10 cellular contexts compared by ENCODE assay signal in the genomic region with DNA sequence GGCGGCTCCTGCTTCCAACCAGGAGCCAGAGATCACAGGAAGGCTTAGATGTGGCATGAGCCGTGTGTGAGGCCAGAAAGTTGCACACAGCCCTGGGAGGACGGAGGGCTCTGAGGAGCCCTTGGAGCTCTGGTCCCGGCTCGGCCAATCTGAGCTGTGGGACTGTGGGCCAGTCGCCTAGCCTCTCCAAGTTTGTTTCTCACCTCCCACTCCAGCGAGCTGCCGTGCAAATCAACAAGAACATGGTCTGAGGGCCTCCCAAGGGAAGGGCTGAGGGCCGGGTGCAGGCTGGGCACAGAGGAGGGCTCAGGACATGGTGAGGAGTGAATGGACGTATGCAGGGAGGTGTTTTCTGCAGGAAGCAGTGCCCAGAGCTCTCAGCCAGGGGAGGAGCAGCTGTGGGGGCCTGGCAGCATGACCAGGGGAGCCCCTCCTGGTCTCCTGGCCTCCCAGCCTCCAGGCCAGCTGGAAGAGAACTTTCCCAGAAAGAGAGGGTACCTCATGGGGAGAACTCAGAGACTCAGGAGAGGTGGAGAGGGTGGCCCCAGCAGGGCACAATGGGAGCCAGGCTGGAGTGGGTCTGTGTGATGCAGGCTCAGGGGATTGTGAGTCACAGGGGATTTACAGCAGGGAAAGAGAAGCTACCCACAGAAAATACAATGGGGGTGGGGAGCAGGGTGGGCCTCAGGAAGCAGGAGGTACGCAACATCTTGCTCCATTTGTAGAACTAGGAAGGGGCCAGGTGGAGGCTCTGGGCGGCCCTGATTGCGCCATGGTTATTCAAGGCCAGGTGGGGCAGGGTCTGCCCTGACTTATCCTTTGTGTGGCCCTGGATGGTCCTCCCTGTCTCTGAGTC. TPM values are rescaled to one million over a fixed set of nuclear protein-coding genes. Genes with fewer than 3 reads are reported as not detected.
A peak's percentile ranks its signal among the peaks of the same experiment; 100 is the strongest.
DNase-seq lines count a peak whose midpoint lies in the region; ATAC-seq and TF ChIP-seq lines count a peak whose summit lies in the region.
"Had no signal": no experiment of that assay in that cellular context is flagged by ENCODE, and none has a peak within 500 bp of the region (broad histone marks: within the 10 kb centered on the region; RNA-seq: fewer than 3 reads in every experiment).

No MANE protein-coding gene starts in this region.

- H3K27ac Mint-ChIP-seq in activated T-cell treated with anti-CD3 and anti-CD28 coated beads, Interleukin-2, amount 50 U/mL, for 24 hours: peak overlapping the region; percentile 95
- no peak overlapping the region for H3K27ac Mint-ChIP-seq in chondrocyte (ENCODE audit: unreplicated experiment)

- H3K4me3 Mint-ChIP-seq in activated T-cell treated with anti-CD3 and anti-CD28 coated beads, Interleukin-2, amount 50 U/mL, for 24 hours: peak overlapping the region; percentile 56
- no peak overlapping the region for H3K4me3 Mint-ChIP-seq in chondrocyte (ENCODE audit: unreplicated experiment)

- no peaks in the 10 kb centered on the region for H3K27me3 Mint-ChIP-seq in activated T-cell treated with anti-CD3 and anti-CD28 coated beads, Interleukin-2, amount 50 U/mL, for 24 hours
- no peaks in the 10 kb centered on the region for H3K27me3 Mint-ChIP-seq in chondrocyte (ENCODE audit: low read depth)

- no peak for TF ChIP-seq CTCF in chondrocyte (IDR thresholded peaks at IDR 0.05)

- peaks cover 97% of the 10 kb centered on the region for H3K4me1 Mint-ChIP-seq in activated T-cell treated with anti-CD3 and anti-CD28 coated beads, Interleukin-2, amount 50 U/mL, for 24 hours (ENCODE audit: low read depth)
- H3K4me1 Mint-ChIP-seq in chondrocyte (ENCODE audit: low read depth): peaks cover 19% of the 10 kb centered on the region

- ATAC-seq in HG03039 (IDR thresholded peaks at IDR 0.05; ENCODE audit: unreplicated experiment): no peak
- ATAC-seq in HG03135 (IDR thresholded peaks at IDR 0.05; ENCODE audit: unreplicated experiment): no peak

- H3K36me3 Mint-ChIP-seq in activated T-cell treated with anti-CD3 and anti-CD28 coated beads, Interleukin-2, amount 50 U/mL, for 24 hours (ENCODE audit: low read depth): peaks cover 75% of the 10 kb centered on the region
- H3K36me3 Mint-ChIP-seq in chondrocyte (ENCODE audit: low read depth): peaks cover 2% of the 10 kb centered on the region

- H3K9me3 Mint-ChIP-seq in activated T-cell treated with anti-CD3 and anti-CD28 coated beads, Interleukin-2, amount 50 U/mL, for 24 hours: no peaks in the 10 kb centered on the region
- H3K9me3 Mint-ChIP-seq in chondrocyte (ENCODE audit: low read depth): no peaks in the 10 kb centered on the region

- peak; percentile 69 for DNase-seq in activated T-cell treated with anti-CD3 and anti-CD28 coated beads, Interleukin-2, amount 50 U/mL, for 24 hours
- DNase-seq in activated T-cell treated with anti-CD3 and anti-CD28 coated beads, Interleukin-2, amount 50 U/mL, for 1 hour: no peak
- DNase-seq in T-helper 22 cell (ENCODE audit: low read depth) (peak; percentile 33), chondrocyte (ENCODE audit: low spot score) (peak; percentile 53), NCI-H226 (no peak)
- DNase-seq in stimulated activated CD8-positive, alpha-beta memory T cell treated with anti-CD3 and anti-CD28 coated beads, Interleukin-4, amount 100 ng/mL, for 48 hours: peak; percentile 75
- DNase-seq: NCI-H1048, Peyer's patch had no signal

RNA-seq across cellular contexts. Expression of gene PSTPIP1, which starts 24.8 kb away (rescaled TPM):
- total RNA-seq in chondrocyte: not detected in 3 replicates

RNA-seq across cellular contexts. Expression of gene TSPAN3, which starts 51.2 kb away (rescaled TPM):
- 242 to 333 TPM (median 250 TPM) in 3 replicates for total RNA-seq in chondrocyte

Comparison
In these comparisons a context has a peak if more than half of its experiments do, and no peak if none do; other contexts are left out.
1. DNase-seq: peak in activated T-cell treated with anti-CD3 and anti-CD28 coated beads, Interleukin-2, amount 50 U/mL, for 24 hours (single experiment), T-helper 22 cell (single experiment), chondrocyte (single experiment) and stimulated activated CD8-positive, alpha-beta memory T cell treated with anti-CD3 and anti-CD28 coated beads, Interleukin-4, amount 100 ng/mL, for 48 hours (single experiment); none in activated T-cell treated with anti-CD3 and anti-CD28 coated beads, Interleukin-2, amount 50 U/mL, for 1 hour (single experiment) and NCI-H226 (single experiment).